ENCODE assay signal across 9 cellular contexts in genomic region chr2:20666114-20666363, GRCh38. TPM values are rescaled to one million over a fixed set of nuclear protein-coding genes. Genes with fewer than 3 reads are reported as not detected.
A peak's percentile ranks its signal among the peaks of the same experiment; 100 is the strongest.
DNase-seq lines count a peak whose midpoint lies in the region; ATAC-seq, FAIRE-seq and TF ChIP-seq lines count a peak whose summit lies in the region.
"Had no signal": no experiment of that assay in that cellular context is flagged by ENCODE, and none has a peak within 500 bp of the region (broad histone marks: within the 10 kb centered on the region; RNA-seq: fewer than 3 reads in every experiment).

No MANE protein-coding gene starts in this region.

- no peaks in the 10 kb centered on the region for H3K9me3 ChIP-seq in Panc1 (ENCODE audit: control insufficient read depth, insufficient read depth, low read depth, low read length)

- H3K4me3 ChIP-seq in Panc1 (ENCODE audit: low read depth in 2 of 2, low read length in 2 of 2) = peak overlapping the region; percentile 28 to 43
- peak overlapping the region; percentile 51 for H3K4me3 ChIP-seq in fibroblast of the aortic adventitia (ENCODE audit: low read depth, low read length)
- H3K4me3 ChIP-seq in skeletal muscle cell (ENCODE audit: low read depth, low read length) = peak overlapping the region; percentile 42
- H3K4me3 ChIP-seq: lung had no signal

- BruUV-seq in Panc1 (replicated peaks; lab: Mats Ljungman, UMichigan) = no TSS peak

- no peak for TF ChIP-seq POLR2A in GM18505 (IDR thresholded peaks at IDR 0.05; ENCODE audit: borderline replicate concordance, extremely low read depth, insufficient read depth, insufficient read length)

- peaks cover 24% of the 10 kb centered on the region for H3K27me3 ChIP-seq in Panc1 (ENCODE audit: control insufficient read depth, insufficient read depth, low read length)

- DNase-seq in Panc1 (ENCODE audit: low read depth, low spot score) (no peak), fibroblast of the aortic adventitia (ENCODE audit: low read depth) (no peak), skeletal muscle cell (ENCODE audit: low read depth) (no peak), HUDEP-2 (lab: John Stamatoyannopoulos, UW; ENCODE audit: unreplicated experiment in 76 of 76) (no peak), D721Med (ENCODE audit: insufficient read length, low spot score) (no peak)
- DNase-seq in activated CD8-positive, alpha-beta memory T cell treated with anti-CD3 and anti-CD28 coated beads, Interleukin-2, amount 50 U/mL, for 4 hours = no peak

- TF ChIP-seq CTCF in Panc1 (IDR thresholded peaks at IDR 0.05) = no peak
- no peak for TF ChIP-seq CTCF in fibroblast of the aortic adventitia (IDR thresholded peaks at IDR 0.05; ENCODE audit: insufficient read depth, low read length)
- no peak for TF ChIP-seq CTCF in D721Med (IDR thresholded peaks at IDR 0.05; ENCODE audit: insufficient read depth, missing control alignments)

- no peaks in the 10 kb centered on the region for H3K36me3 ChIP-seq in Panc1 (ENCODE audit: control insufficient read depth, insufficient read depth, low read length)

- H3K4me1 ChIP-seq in Panc1 (ENCODE audit: control insufficient read depth, insufficient read depth, low read length) = peaks cover 8% of the 10 kb centered on the region

- POLR2A ChIA-PET in Panc1 (lab: Charles Lee) = no interaction called here

- intact Hi-C loops in Panc1 (cut with micrococcal nuclease; ENCODE audit: unreplicated experiment) = loop anchor here (10.0 kb wide), 1 partner anchor 109 kb away; no protein-coding TSS in a partner anchor

- no peak for FAIRE-seq in D721Med (lab: Jason Lieb, UNC)

- CTCF ChIA-PET in Panc1 (lab: Charles Lee) = no interaction called here

- ATAC-seq in GM18505 (IDR thresholded peaks at IDR 0.05; ENCODE audit: unreplicated experiment) (peak; percentile 1), Panc1 (no peak; the same call in 1 of the 2 replicates), HG03439 (IDR thresholded peaks at IDR 0.05; ENCODE audit: unreplicated experiment) (no peak)

- in situ Hi-C loops in Panc1 (cut with HindIII; ENCODE audit: low pct_unique_long_range_greater_than_20kb, low sequenced_read_pairs) = no loop called here

- no peak overlapping the region for H3K27ac ChIP-seq in Panc1 (ENCODE audit: low read length)

RNA-seq across cellular contexts. Expression of gene GDF7, which starts 0.9 kb away (rescaled TPM):
- total RNA-seq in Panc1 (2021; ENCODE audit: unreplicated experiment) (not detected), fibroblast of the aortic adventitia (ENCODE audit: low replicate concordance) (under 0.01 TPM in 1 of 2 replicates, not detected in the other)
- not detected for polyA plus RNA-seq in Panc1 (2012; ENCODE audit: insufficient read length)

RNA-seq across cellular contexts. Expression of gene HS1BP3, which starts 15.1 kb away (rescaled TPM):
- total RNA-seq in Panc1 (2021; ENCODE audit: unreplicated experiment) (46.1 TPM), fibroblast of the aortic adventitia (ENCODE audit: low replicate concordance) (23.0 and 28.4 TPM in 2 replicates)
- 45.1 TPM for polyA plus RNA-seq in Panc1 (2012; ENCODE audit: insufficient read length)
